In the genomic region with DNA sequence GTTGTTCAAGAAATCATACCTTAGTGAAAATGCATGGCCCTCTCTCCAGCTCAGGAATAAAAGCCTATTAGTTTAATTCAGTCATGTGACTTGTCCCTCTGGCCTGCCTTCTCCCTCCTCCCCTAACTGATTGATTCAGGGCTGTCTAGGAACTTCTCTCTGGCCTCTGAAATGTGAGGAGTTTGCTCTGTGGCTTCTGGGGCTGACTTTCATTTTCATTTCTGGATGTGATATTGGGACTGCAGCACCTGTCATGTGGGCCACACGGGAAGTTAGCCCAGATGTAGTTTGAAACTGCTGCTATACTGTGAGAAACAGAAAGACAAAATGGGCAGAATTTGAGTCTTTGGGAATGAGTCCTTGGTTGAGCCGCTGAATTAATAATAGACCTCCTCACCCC, we compare ENCODE assay signal across 8 cellular contexts. TPM values are rescaled to one million over a fixed set of nuclear protein-coding genes. Genes with fewer than 3 reads are reported as not detected.
DNase-seq lines count a peak whose midpoint lies in the region; ATAC-seq and TF ChIP-seq lines count a peak whose summit lies in the region.

No MANE protein-coding gene starts in this region.

- no peaks in the 10 kb centered on the region for H3K27me3 ChIP-seq in GM23248 (replicated peaks; ENCODE audit: insufficient read depth)

- no peak overlapping the region for H3K27ac ChIP-seq in GM23248

- no peaks in the 10 kb centered on the region for H3K36me3 ChIP-seq in GM23248 (ENCODE audit: low read depth)

- H2AFZ ChIP-seq in GM23248 = no peak overlapping the region

- 61 to 62% methylated on average over 2 of the region's 2 CpGs for WGBS in GM23248 (ENCODE audit: low coverage in 1 of 2, low lambda C conversion rate in 2 of 2, missing lambda C conversion rate in 2 of 2), 2 experiments

- H3K4me1 ChIP-seq in GM23248 (ENCODE audit: insufficient read depth) = 0 out of 2 replicates have a peak, but pooled peaks cover 5% of the 10 kb centered on the region

- DNase-seq in GM10266 (ENCODE audit: extremely low spot score) (peak; percentile 50), GM23248 (no peak), retina (no peak)
- peak; percentile 92 for DNase-seq in Jurkat, Clone E6-1 (ENCODE audit: low read depth, low spot score)
- peak; percentile 65 for DNase-seq in stimulated activated CD4-positive, alpha-beta T cell treated with anti-CD3 and anti-CD28 coated beads, Interleukin-15, amount 100 ng/mL, for 24 hours

- no peak for TF ChIP-seq CTCF in GM10266 (IDR thresholded peaks at IDR 0.05; ENCODE audit: control insufficient read depth, insufficient read depth, low read depth, missing control alignments)

- no peaks in the 10 kb centered on the region for H3K79me2 ChIP-seq in GM23248 (ENCODE audit: insufficient read depth)

- H3K9me3 ChIP-seq in GM23248 (ENCODE audit: low read depth) = no peaks in the 10 kb centered on the region

- no peak overlapping the region for H3K4me2 ChIP-seq in GM23248 (ENCODE audit: unreplicated experiment)

- H3K9me2 ChIP-seq in GM23248 (ENCODE audit: insufficient read depth) = no peaks in the 10 kb centered on the region

- H3F3A ChIP-seq in GM23248 (ENCODE audit: insufficient read depth) = no peaks in the 10 kb centered on the region

- peak overlapping the region; percentile 32 for H3K4me3 ChIP-seq in Jurkat, Clone E6-1 (ENCODE audit: low read length)
- H3K4me3 ChIP-seq in GM23248 = no peak overlapping the region

- H3K9ac ChIP-seq in GM23248 = no peak overlapping the region

- no peaks in the 10 kb centered on the region for H4K20me1 ChIP-seq in GM23248 (ENCODE audit: insufficient read depth)

- peak; percentile 90 for ATAC-seq in GM21576 (IDR thresholded peaks at IDR 0.05; ENCODE audit: unreplicated experiment)
- ATAC-seq in activated CD4-positive, CD25-positive, alpha-beta regulatory T cell treated with anti-CD3 and anti-CD28 coated beads, Interleukin-2, amount 50 U/mL, for 24 hours = peak; percentile 94 to 95
- peak; percentile 28 for ATAC-seq in esophagus mucosa

- in situ Hi-C loops in GM23248 (cut with MboI) = no loop called here

RNA-seq across cellular contexts. Expression of gene PARP8, which starts 44.8 kb away (rescaled TPM):
- 12.8 TPM for polyA plus RNA-seq in Jurkat, Clone E6-1 (2012; ENCODE audit: insufficient read depth, insufficient read length)
- total RNA-seq in esophagus mucosa = 10.3 TPM
- 1.1 and 1.9 TPM in 2 replicates for total RNA-seq in GM23248 (2014; rRNA removed; shearing (Covaris generic))
- polyA plus RNA-seq in GM23248 (2016; fragmentation: Nextera tagmentation; extraction: Ambion mirVana) = 2.5 and 3.3 TPM in 2 replicates

Comparison
In these comparisons a context has a peak if more than half of its experiments do, and no peak if none do; other contexts are left out.
1. DNase-seq: peak in GM10266 (single experiment), Jurkat, Clone E6-1 (single experiment) and stimulated activated CD4-positive, alpha-beta T cell treated with anti-CD3 and anti-CD28 coated beads, Interleukin-15, amount 100 ng/mL, for 24 hours (single experiment); none in GM23248 (single experiment) and retina (single experiment).
2. ATAC-seq: peak in every context shown above with its lines; median percentile 94 in activated CD4-positive, CD25-positive, alpha-beta regulatory T cell treated with anti-CD3 and anti-CD28 coated beads, Interleukin-2, amount 50 U/mL, for 24 hours; 90 in GM21576; 28 in esophagus mucosa.